Comparison of ENCODE assay signal across 27 cellular contexts in genomic region chr20:39691151-39691862, GRCh38.
"Had no signal": no experiment of that assay in that cellular context is flagged by ENCODE, and none has a peak within 500 bp of the region (broad histone marks: within the 10 kb centered on the region; RNA-seq: fewer than 3 reads in every experiment).

No MANE protein-coding gene starts in this region.

- H3K4me2 ChIP-seq: KMS-11 had no signal

- H3K27ac Mint-ChIP-seq: activated CD4-positive, alpha-beta memory T cell treated with anti-CD3 and anti-CD28 coated beads, Interleukin-2, amount 10 ng/mL, durations not matched to agents 7 days and 5 days; activated CD4-positive, alpha-beta T cell treated with anti-CD3 and anti-CD28 coated beads for 36 hours; activated naive CD4-positive, alpha-beta T cell treated with anti-CD3 and anti-CD28 coated beads for 36 hours; activated naive CD8-positive, alpha-beta T cell; activated T-helper 17 cell treated with anti-CD3 and anti-CD28 coated beads, Interleukin-2, amount 50 U/mL, for 72 hours; brain; T-helper 17 cell had no signal

- H3K4me3 Mint-ChIP-seq: activated CD4-positive, alpha-beta memory T cell treated with anti-CD3 and anti-CD28 coated beads, Interleukin-2, amount 10 ng/mL, durations not matched to agents 7 days and 5 days; activated CD4-positive, alpha-beta T cell treated with anti-CD3 and anti-CD28 coated beads for 36 hours; activated naive CD4-positive, alpha-beta T cell treated with anti-CD3 and anti-CD28 coated beads for 36 hours; activated naive CD8-positive, alpha-beta T cell; activated T-helper 17 cell treated with anti-CD3 and anti-CD28 coated beads, Interleukin-2, amount 50 U/mL, for 72 hours; brain; T-helper 17 cell had no signal

- H3K36me3 ChIP-seq: MG63, Peyer's patch had no signal

- H3K27me3 ChIP-seq: MG63, Peyer's patch had no signal

- H3K9ac ChIP-seq: KMS-11 had no signal

- ATAC-seq: activated CD4-positive, alpha-beta T cell treated with anti-CD3 and anti-CD28 coated beads for 36 hours; activated T-helper 17 cell treated with anti-CD3 and anti-CD28 coated beads, Interleukin-2, amount 50 U/mL, for 72 hours; T-helper 17 cell had no signal

- H3K9me3 Mint-ChIP-seq: activated CD4-positive, alpha-beta memory T cell treated with anti-CD3 and anti-CD28 coated beads, Interleukin-2, amount 10 ng/mL, durations not matched to agents 7 days and 5 days; activated T-helper 17 cell treated with anti-CD3 and anti-CD28 coated beads, Interleukin-2, amount 50 U/mL, for 72 hours had no signal

- H3K9me3 ChIP-seq: MG63, Peyer's patch had no signal

- H3K4me1 Mint-ChIP-seq: activated CD4-positive, alpha-beta memory T cell treated with anti-CD3 and anti-CD28 coated beads, Interleukin-2, amount 10 ng/mL, durations not matched to agents 7 days and 5 days; activated CD4-positive, alpha-beta T cell treated with anti-CD3 and anti-CD28 coated beads for 36 hours; activated T-helper 17 cell treated with anti-CD3 and anti-CD28 coated beads, Interleukin-2, amount 50 U/mL, for 72 hours; brain; T-helper 17 cell had no signal

- H3K4me3 ChIP-seq: MG63, Peyer's patch had no signal

- H3K27me3 Mint-ChIP-seq: activated CD4-positive, alpha-beta memory T cell treated with anti-CD3 and anti-CD28 coated beads, Interleukin-2, amount 10 ng/mL, durations not matched to agents 7 days and 5 days; activated CD4-positive, alpha-beta T cell treated with anti-CD3 and anti-CD28 coated beads for 36 hours; activated naive CD8-positive, alpha-beta T cell; activated T-helper 17 cell treated with anti-CD3 and anti-CD28 coated beads, Interleukin-2, amount 50 U/mL, for 72 hours; T-helper 17 cell had no signal

- H3K27ac ChIP-seq: KMS-11, Peyer's patch, VCaP had no signal

- H3K4me1 ChIP-seq: Peyer's patch had no signal

- H3K36me3 Mint-ChIP-seq: activated naive CD8-positive, alpha-beta T cell; brain had no signal

- DNase-seq: activated CD4-positive, alpha-beta memory T cell treated with anti-CD3 and anti-CD28 coated beads, Interleukin-2, amount 10 ng/mL, durations not matched to agents 7 days and 5 days; activated CD4-positive, alpha-beta T cell treated with anti-CD3 and anti-CD28 coated beads for 36 hours; activated CD4-positive, alpha-beta T cell treated with anti-CD3 and anti-CD28 coated beads, Interleukin-2, amount 50 U/mL, for 1 hour; activated gamma-delta T cell; activated naive CD4-positive, alpha-beta T cell treated with anti-CD3 and anti-CD28 coated beads for 36 hours; activated T-cell treated with anti-CD3 and anti-CD28 coated beads for 4 hours; activated T-cell treated with anti-CD3 and anti-CD28 coated beads, Interleukin-2, amount 50 U/mL, for 48 hours; amygdala; cerebellar nuclear complex; MG63; NCI-H1092; NCI-H1417; NCI-H1930; NCI-H2107; NCI-H2171 treated with DMSO at 0.1 percent for 48 hours; NCI-H226; NCI-H69; NK-92 treated with Interleukin-12 subunit alpha and Interleukin-12 subunit beta, amount 100 ng/mL, for 24 hours; Peyer's patch; SIG-M5; T-helper 17 cell; T-helper 9 cell had no signal
